In genomic region chr5:140639093-140639821, GRCh38 we compare ENCODE assay signal across 1 cellular context.
A peak's percentile ranks its signal among the peaks of the same experiment; 100 is the strongest.
TF ChIP-seq lines count a peak whose summit lies in the region.

Gene TMCO6 (plus strand): TSS chr5:140639451. CDS start chr5:140639528, 77 bp downstream.

TF ChIP-seq in K562, 482 proteins besides CTCF, POLR2A, EP300 and RAD21 (continued from another document and continues in another):
- peak; percentile 35; the same call in 1 of the 2 replicates for TF ChIP-seq AFF4 (CRISPR knock-in tag; IDR thresholded peaks at IDR 0.05)
- no peak for TF ChIP-seq ZNF398 (CRISPR knock-in tag; IDR thresholded peaks at IDR 0.05)
- no peak for TF ChIP-seq GMEB1 (CRISPR knock-in tag; IDR thresholded peaks at IDR 0.05)
- peak; percentile 45 to 91; a peak in 3 of 4 replicates for TF ChIP-seq TBL1XR1 (IDR thresholded peaks at IDR 0.05; ENCODE audit: low read length in 2 of 2)
- no peak for TF ChIP-seq CAMTA2 (CRISPR knock-in tag; conservative IDR thresholded peaks at IDR 0.05)
- no peak; a peak in 1 of 4 replicates for TF ChIP-seq ARNT (IDR thresholded peaks at IDR 0.05)
- no peak for TF ChIP-seq HINFP (tag; conservative IDR thresholded peaks at IDR 0.05; ENCODE audit: low read depth)
- TF ChIP-seq MTF1 (CRISPR knock-in tag; IDR thresholded peaks at IDR 0.05; ENCODE audit: borderline replicate concordance) = no peak
- TF ChIP-seq NKRF (IDR thresholded peaks at IDR 0.05; ENCODE audit: borderline replicate concordance) = peak; percentile 74
- no peak for TF ChIP-seq ZNF778 (CRISPR knock-in tag; IDR thresholded peaks at IDR 0.05)
- peak; percentile 82 for TF ChIP-seq POLR2B (IDR thresholded peaks at IDR 0.05; ENCODE audit: low read depth, partially characterized antibody)
- TF ChIP-seq RBBP5 (IDR thresholded peaks at IDR 0.05; ENCODE audit: borderline replicate concordance, insufficient read depth, low read length, poor library complexity, severe bottlenecking) = peak; percentile 61
- no peak for TF ChIP-seq ZNF76 (CRISPR knock-in tag; IDR thresholded peaks at IDR 0.05; ENCODE audit: borderline replicate concordance)
- no peak for TF ChIP-seq YBX1 (IDR thresholded peaks at IDR 0.05)
- TF ChIP-seq NFIC (IDR thresholded peaks at IDR 0.05) = no peak; the same call in 1 of the 2 replicates
- no peak for TF ChIP-seq ZKSCAN8 (CRISPR knock-in tag; IDR thresholded peaks at IDR 0.05)
- no peak for TF ChIP-seq NR2F6 (CRISPR knock-in tag; IDR thresholded peaks at IDR 0.05)
- no peak for TF ChIP-seq ZNF217 (CRISPR knock-in tag; IDR thresholded peaks at IDR 0.05)
- no peak for TF ChIP-seq TAL1 (IDR thresholded peaks at IDR 0.05)
- TF ChIP-seq POLR2AphosphoS5 (IDR thresholded peaks at IDR 0.05; ENCODE audit: control insufficient read depth, insufficient read depth, low read depth, low read length) = peak; percentile 67
- TF ChIP-seq ZC3H11A (IDR thresholded peaks at IDR 0.05; ENCODE audit: low read depth, low read length) = no peak
- TF ChIP-seq ZBTB34 (CRISPR knock-in tag; IDR thresholded peaks at IDR 0.05) = no peak
- peak; percentile 79; the same call in 1 of the 2 replicates for TF ChIP-seq SPI1 (IDR thresholded peaks at IDR 0.05; ENCODE audit: borderline replicate concordance, low read depth, low read length)
- no peak for TF ChIP-seq ZNF436 (CRISPR knock-in tag; IDR thresholded peaks at IDR 0.05)
- TF ChIP-seq RB1 (IDR thresholded peaks at IDR 0.05; ENCODE audit: low read depth) = peak; percentile 51; the same call in 1 of the 2 replicates
- TF ChIP-seq ETS2 (tag; IDR thresholded peaks at IDR 0.05; ENCODE audit: borderline replicate concordance, poor library complexity, severe bottlenecking) = no peak
- peak; percentile 83 for TF ChIP-seq RNF2 (IDR thresholded peaks at IDR 0.05)
- TF ChIP-seq MTA2 (IDR thresholded peaks at IDR 0.05; ENCODE audit: low read depth) = no peak
- TF ChIP-seq MXD1 (CRISPR knock-in tag; IDR thresholded peaks at IDR 0.05; ENCODE audit: borderline replicate concordance, poor library complexity, severe bottlenecking) = no peak
- TF ChIP-seq E2F1 (CRISPR knock-in tag; IDR thresholded peaks at IDR 0.05) = peak; percentile 39; the same call in 1 of the 2 replicates
- no peak for TF ChIP-seq HDAC6 (IDR thresholded peaks at IDR 0.05; ENCODE audit: low read depth, low read length)
- TF ChIP-seq VEZF1 (CRISPR knock-in tag; IDR thresholded peaks at IDR 0.05) = peak; percentile 97
- TF ChIP-seq ZNF512 (tag; IDR thresholded peaks at IDR 0.05) = no peak
- no peak for TF ChIP-seq POU5F1 (IDR thresholded peaks at IDR 0.05; ENCODE audit: borderline replicate concordance, low read depth, low read length, partially characterized antibody)
- TF ChIP-seq CHD1 (IDR thresholded peaks at IDR 0.05; ENCODE audit: low read length) = peak; percentile 87
- no peak for TF ChIP-seq FOXA3 (CRISPR knock-in tag; conservative IDR thresholded peaks at IDR 0.05 in 1 of 2, IDR thresholded peaks at IDR 0.05 in 1 of 2)
- TF ChIP-seq TCF3 (CRISPR knock-in tag; IDR thresholded peaks at IDR 0.05) = peak; percentile 50
- 0 out of 2 replicates have a peak, but pooled peaks have one; percentile 26 for TF ChIP-seq ZBTB1 (CRISPR knock-in tag; IDR thresholded peaks at IDR 0.05; ENCODE audit: borderline replicate concordance, low read depth)
- TF ChIP-seq ZNF175 (CRISPR knock-in tag; IDR thresholded peaks at IDR 0.05; ENCODE audit: low read depth) = no peak
- TF ChIP-seq GTF2E2 (tag; IDR thresholded peaks at IDR 0.05) = no peak
- TF ChIP-seq PYGO2 (tag; IDR thresholded peaks at IDR 0.05) = no peak
- TF ChIP-seq CEBPB (tag; IDR thresholded peaks at IDR 0.05) = peak; percentile 96
- peak; percentile 66 for TF ChIP-seq CXXC5 (CRISPR knock-in tag; IDR thresholded peaks at IDR 0.05)
- TF ChIP-seq RBM17 (IDR thresholded peaks at IDR 0.05; ENCODE audit: borderline replicate concordance, low read depth, low read length) = no peak
- no peak for TF ChIP-seq ZNF445 (CRISPR knock-in tag; IDR thresholded peaks at IDR 0.05; ENCODE audit: low read depth)
- TF ChIP-seq ZNF431 (CRISPR knock-in tag; IDR thresholded peaks at IDR 0.05) = no peak
- peak; percentile 67 for TF ChIP-seq HNRNPLL (IDR thresholded peaks at IDR 0.05; ENCODE audit: low read depth, low read length, poor library complexity, severe bottlenecking)
- peak; percentile 89 for TF ChIP-seq PKNOX1 (IDR thresholded peaks at IDR 0.05)
